Comparison of ENCODE assay signal across 8 cellular contexts in the genomic region with DNA sequence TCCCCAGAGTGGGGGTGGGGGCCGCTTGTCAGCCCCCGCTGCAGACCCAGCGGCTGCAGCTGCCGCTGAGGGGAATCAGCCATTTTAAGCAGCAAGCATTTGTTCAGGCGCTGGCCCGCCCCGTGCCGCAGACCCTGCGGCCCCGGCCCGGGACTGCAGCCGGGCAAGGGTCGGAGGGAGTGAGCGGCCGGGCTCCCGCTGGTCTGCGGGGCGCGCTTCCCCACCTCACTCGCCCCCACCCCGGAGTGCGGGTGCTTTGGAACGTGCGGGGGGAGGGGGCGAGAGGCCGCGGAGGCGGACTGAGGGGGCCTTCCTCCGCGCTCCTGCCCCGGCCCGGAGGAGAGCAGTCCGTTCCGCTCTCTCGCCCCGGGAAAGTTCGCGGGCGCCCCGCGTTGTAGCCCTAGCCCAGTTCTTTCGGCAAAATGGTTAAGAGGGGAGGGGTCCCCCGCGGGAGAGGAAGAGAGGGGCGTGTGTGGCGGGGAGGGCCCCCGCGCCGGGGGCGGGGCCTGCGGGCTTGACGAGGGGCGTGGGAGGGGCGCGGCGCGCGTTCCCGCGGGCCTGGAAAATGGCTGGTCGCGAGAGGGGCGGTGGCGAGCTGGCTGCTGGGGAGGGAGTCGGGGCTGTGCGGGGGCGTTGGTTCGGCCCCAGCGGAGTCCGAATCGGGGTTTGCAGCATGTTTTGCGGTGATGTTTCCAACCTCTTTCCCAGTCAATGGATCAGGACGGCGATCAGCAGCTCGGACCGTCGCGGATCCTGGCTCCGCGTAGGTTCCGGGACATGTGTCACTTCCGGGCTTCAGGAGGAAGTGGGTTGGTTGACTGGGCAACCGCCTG. TPM values are rescaled to one million over a fixed set of nuclear protein-coding genes. Genes with fewer than 3 reads are reported as not detected.
DNase-seq lines count a peak whose midpoint lies in the region; ATAC-seq and TF ChIP-seq lines count a peak whose summit lies in the region.

No MANE protein-coding gene starts in this region.

- peak overlapping the region; percentile 96 for H3K27ac Mint-ChIP-seq in T-helper 1 cell treated with Interleukin-12 subunit alpha and Interleukin-12 subunit beta and Interleukin-4 antibody, amounts not matched to agents 30 μg/mL and 1 μg/mL, for 36 hours
- peak overlapping the region; percentile 98 for H3K27ac Mint-ChIP-seq in progenitor cell of endocrine pancreas

- intact Hi-C loops in left ventricle myocardium superior (cut with micrococcal nuclease), result no loop called here

- peaks cover 29% of the 10 kb centered on the region for H3K4me1 Mint-ChIP-seq in T-helper 1 cell treated with Interleukin-12 subunit alpha and Interleukin-12 subunit beta and Interleukin-4 antibody, amounts not matched to agents 30 μg/mL and 1 μg/mL, for 36 hours (ENCODE audit: low read depth)
- H3K4me1 Mint-ChIP-seq in progenitor cell of endocrine pancreas (ENCODE audit: low read depth), result peaks cover 27% of the 10 kb centered on the region

- ATAC-seq in HG02623 (IDR thresholded peaks at IDR 0.05; ENCODE audit: unreplicated experiment) (peak; percentile 38), left ventricle myocardium superior (peak; percentile 57)

- peaks cover 8% of the 10 kb centered on the region for H3K36me3 Mint-ChIP-seq in T-helper 1 cell treated with Interleukin-12 subunit alpha and Interleukin-12 subunit beta and Interleukin-4 antibody, amounts not matched to agents 30 μg/mL and 1 μg/mL, for 36 hours (ENCODE audit: low read depth)
- peaks cover 7% of the 10 kb centered on the region for H3K36me3 Mint-ChIP-seq in progenitor cell of endocrine pancreas (ENCODE audit: insufficient read depth)

- DNase-seq in GM13976 (ENCODE audit: low spot score) (peak; percentile 89), NCI-H1092 (lab: John Stamatoyannopoulos, UW) (peak; percentile 72), amygdala (lab: John Stamatoyannopoulos, UW) (peak; percentile 67 to 98 (median 89)), left ventricle myocardium superior (peak; percentile 91), progenitor cell of endocrine pancreas (ENCODE audit: low spot score, unreplicated experiment) (peak; percentile 70), ureter (ENCODE audit: low spot score) (peak; percentile 85)

- TF ChIP-seq CTCF in GM13976 (IDR thresholded peaks at IDR 0.05; ENCODE audit: borderline replicate concordance, control extremely low read depth, extremely low read depth, insufficient read depth, missing control alignments), result no peak
- TF ChIP-seq CTCF in progenitor cell of endocrine pancreas (IDR thresholded peaks at IDR 0.05; ENCODE audit: unreplicated experiment), result no peak

- H3K9me3 Mint-ChIP-seq in T-helper 1 cell treated with Interleukin-12 subunit alpha and Interleukin-12 subunit beta and Interleukin-4 antibody, amounts not matched to agents 30 μg/mL and 1 μg/mL, for 36 hours, result no peaks in the 10 kb centered on the region
- H3K9me3 Mint-ChIP-seq in progenitor cell of endocrine pancreas (ENCODE audit: low read depth), result no peaks in the 10 kb centered on the region

- H3K4me3 Mint-ChIP-seq in T-helper 1 cell treated with Interleukin-12 subunit alpha and Interleukin-12 subunit beta and Interleukin-4 antibody, amounts not matched to agents 30 μg/mL and 1 μg/mL, for 36 hours, result peak overlapping the region; percentile 94
- peak overlapping the region; percentile 96 for H3K4me3 Mint-ChIP-seq in progenitor cell of endocrine pancreas (ENCODE audit: low read depth)

- no peaks in the 10 kb centered on the region for H3K27me3 Mint-ChIP-seq in T-helper 1 cell treated with Interleukin-12 subunit alpha and Interleukin-12 subunit beta and Interleukin-4 antibody, amounts not matched to agents 30 μg/mL and 1 μg/mL, for 36 hours (ENCODE audit: low read depth)
- H3K27me3 Mint-ChIP-seq in progenitor cell of endocrine pancreas, result no peaks in the 10 kb centered on the region

- in situ Hi-C loops in GM13976 (cut with MboI; ENCODE audit: low sequenced_read_pairs, unreplicated experiment), result no loop called here

RNA-seq across cellular contexts. Expression of a gene that starts 0.9 kb away (rescaled TPM):
- total RNA-seq in left ventricle myocardium superior (6.3 TPM), progenitor cell of endocrine pancreas (19.2 and 19.9 TPM in 2 replicates), ureter (10.3 TPM)

Comparison
In these comparisons a context has a peak if more than half of its experiments do, and no peak if none do; other contexts are left out.
1. Peak in every context shown above with its lines: DNase-seq and ATAC-seq.